ENCODE assay signal across 20 cellular contexts in genomic region chrX:153684447-153685178, GRCh38. TPM values are rescaled to one million over a fixed set of nuclear protein-coding genes. Genes with fewer than 3 reads are reported as not detected.
DNase-seq lines count a peak whose midpoint lies in the region; ATAC-seq and TF ChIP-seq lines count a peak whose summit lies in the region.
"Had no signal": no experiment of that assay in that cellular context is flagged by ENCODE, and none has a peak within 500 bp of the region (broad histone marks: within the 10 kb centered on the region; RNA-seq: fewer than 3 reads in every experiment).

No MANE protein-coding gene starts in this region.

- no peak overlapping the region for H3K4me3 ChIP-seq in hepatocyte
- no peak overlapping the region for H3K4me3 ChIP-seq in trophoblast cell (ENCODE audit: low read depth, low read length)
- H3K4me3 ChIP-seq: colonic mucosa, skin epidermis had no signal

- WGBS in hepatocyte (ENCODE audit: low lambda C conversion rate, missing lambda C conversion rate), result 48% methylated on average over 12 of the region's 22 CpGs
- no CpG with 5 or more reads among the region's 22 CpGs for WGBS in trophoblast cell (ENCODE audit: extremely low coverage, insufficient coverage, insufficient read length)

- no peak overlapping the region for H3K23ac ChIP-seq in trophoblast cell (ENCODE audit: low read length)

- H3K4me1 ChIP-seq in hepatocyte (ENCODE audit: insufficient read depth), result peaks cover 10% of the 10 kb centered on the region
- H3K4me1 ChIP-seq in trophoblast cell (ENCODE audit: control insufficient read depth in 1 of 2, insufficient read depth in 2 of 2, low read length in 2 of 2), result peaks cover 12 to 17% of the 10 kb centered on the region in 2 experiments
- H3K4me1 ChIP-seq: colonic mucosa had no signal

- no peak for ATAC-seq in GM19463 (IDR thresholded peaks at IDR 0.05; ENCODE audit: unreplicated experiment)
- ATAC-seq: activated CD4-positive, alpha-beta T cell treated with anti-CD3 and anti-CD28 coated beads for 36 hours; esophagus mucosa; stimulated activated naive CD8-positive, alpha-beta T cell treated with anti-CD3 and anti-CD28 coated beads, Interleukin-15, amount 100 ng/mL, for 72 hours; T-helper 17 cell had no signal

- H3K9me2 ChIP-seq in hepatocyte (replicated peaks; ENCODE audit: insufficient read depth), result no peaks in the 10 kb centered on the region

- peak overlapping the region; percentile 4 for H4K8ac ChIP-seq in trophoblast cell (ENCODE audit: low read depth, low read length)

- no peak overlapping the region for H2BK120ac ChIP-seq in trophoblast cell (ENCODE audit: insufficient read depth, low read length, poor library complexity)

- H3K79me2 ChIP-seq in hepatocyte, result no peaks in the 10 kb centered on the region
- H3K79me2 ChIP-seq in trophoblast cell (ENCODE audit: control insufficient read depth, insufficient read depth, low read length, poor library complexity), result no peaks in the 10 kb centered on the region

- DNase-seq in NCI-H146 (lab: John Stamatoyannopoulos, UW) (peak; percentile 19), NCI-H146 treated with DMSO at 0.1 percent for 48 hours (lab: John Stamatoyannopoulos, UW; ENCODE audit: unreplicated experiment) (no peak), hepatocyte (ENCODE audit: low spot score) (no peak), trophoblast cell (no peak), NCI-H526 (lab: John Stamatoyannopoulos, UW) (no peak)
- DNase-seq: activated CD4-positive, alpha-beta T cell treated with anti-CD3 and anti-CD28 coated beads for 36 hours; activated T-cell treated with anti-CD3 and anti-CD28 coated beads, Interleukin-2, amount 50 U/mL, for 48 hours; amygdala; DMS53; NCI-H187; nucleus accumbens; stimulated activated naive CD8-positive, alpha-beta T cell treated with anti-CD3 and anti-CD28 coated beads, Interleukin-15, amount 100 ng/mL, for 72 hours; T-helper 17 cell had no signal

- H3K27ac ChIP-seq in hepatocyte (peak overlapping the region; percentile 76), trophoblast cell (ENCODE audit: low read depth, low read length) (no peak overlapping the region)
- H3K27ac ChIP-seq: 22Rv1, C4-2B, colonic mucosa, skin epidermis had no signal

- peaks cover 3% of the 10 kb centered on the region for H3K79me1 ChIP-seq in trophoblast cell (ENCODE audit: low read length)

- no peak overlapping the region for H3K18ac ChIP-seq in trophoblast cell (ENCODE audit: low read length)

- no peaks in the 10 kb centered on the region for H3K9me3 ChIP-seq in hepatocyte (ENCODE audit: low read depth)
- H3K9me3 ChIP-seq in trophoblast cell (ENCODE audit: insufficient read depth, low read depth, low read length), result no peaks in the 10 kb centered on the region
- H3K9me3 ChIP-seq: colonic mucosa had no signal

- H3K4me2 ChIP-seq in hepatocyte (peak overlapping the region; percentile 56), trophoblast cell (ENCODE audit: low read length) (no peak overlapping the region)

- H3K36me3 ChIP-seq in hepatocyte (replicated peaks; ENCODE audit: insufficient read depth, low read depth) (no peaks in the 10 kb centered on the region), trophoblast cell (ENCODE audit: control insufficient read depth in 1 of 2, insufficient read depth in 2 of 2, low read length in 2 of 2) (no peaks in the 10 kb centered on the region)
- H3K36me3 ChIP-seq: colonic mucosa had no signal

- H2AK5ac ChIP-seq in trophoblast cell (ENCODE audit: low read length), result no peak overlapping the region

- no peak overlapping the region for H2BK12ac ChIP-seq in trophoblast cell (ENCODE audit: low read length)

- no peak overlapping the region for H3K4ac ChIP-seq in trophoblast cell (ENCODE audit: low read depth, low read length)

- peaks cover 2% of the 10 kb centered on the region for H4K20me1 ChIP-seq in hepatocyte (ENCODE audit: insufficient read depth, poor library complexity, severe bottlenecking)

- H3K14ac ChIP-seq in trophoblast cell (ENCODE audit: low read length), result no peak overlapping the region

- TF ChIP-seq CTCF in hepatocyte (IDR thresholded peaks at IDR 0.05; ENCODE audit: poor library complexity), result no peak

- no peaks in the 10 kb centered on the region for H3K27me3 ChIP-seq in hepatocyte
- H3K27me3 ChIP-seq in trophoblast cell (ENCODE audit: insufficient read depth, low read length), result no peaks in the 10 kb centered on the region
- H3K27me3 ChIP-seq: colonic mucosa had no signal

- no peak overlapping the region for H4K12ac ChIP-seq in trophoblast cell (ENCODE audit: low read depth, low read length)

- H2BK5ac ChIP-seq in trophoblast cell (ENCODE audit: low read depth, low read length, poor library complexity), result no peak overlapping the region

- no peak overlapping the region for H3K9ac ChIP-seq in trophoblast cell (ENCODE audit: low read length)

- no peak overlapping the region for H4K91ac ChIP-seq in trophoblast cell (ENCODE audit: low read depth, low read length)

- H2AFZ ChIP-seq in hepatocyte (no peak overlapping the region), trophoblast cell (ENCODE audit: insufficient read depth, low read length, poor library complexity) (no peak overlapping the region)

RNA-seq across cellular contexts. Expression of gene SLC6A8, which starts 3.1 kb away (rescaled TPM):
- 19.5 and 28.4 TPM in 2 replicates for total RNA-seq in hepatocyte
- polyA plus RNA-seq in hepatocyte, result 32.5 and 36.7 TPM in 2 replicates
- polyA plus RNA-seq in trophoblast cell (2013), result 39.7 and 43.0 TPM in 2 replicates

RNA-seq across cellular contexts. Expression of gene PNCK, which starts 11.0 kb away (rescaled TPM):
- total RNA-seq in hepatocyte, result 2.2 and 2.8 TPM in 2 replicates
- polyA plus RNA-seq in hepatocyte, result 0.28 and 1.9 TPM in 2 replicates
- 1.7 and 1.9 TPM in 2 replicates for polyA plus RNA-seq in trophoblast cell (2013)
- total RNA-seq: LHCN-M2 had no signal

RNA-seq across cellular contexts. Expression of gene DUSP9, which starts 37.6 kb away (rescaled TPM):
- total RNA-seq in hepatocyte, result 86.2 and 87.3 TPM in 2 replicates
- polyA plus RNA-seq in hepatocyte, result 48.2 and 75.5 TPM in 2 replicates
- 11.0 and 12.9 TPM in 2 replicates for polyA plus RNA-seq in trophoblast cell (2013)
- total RNA-seq: LHCN-M2, T-helper 17 cell had no signal

RNA-seq across cellular contexts. Expression of gene BCAP31, which starts 39.6 kb away (rescaled TPM):
- total RNA-seq in hepatocyte, result 146 and 227 TPM in 2 replicates
- polyA plus RNA-seq in hepatocyte, result 343 and 351 TPM in 2 replicates
- 133 and 142 TPM in 2 replicates for polyA plus RNA-seq in trophoblast cell (2013)

RNA-seq across cellular contexts. Expression of gene ABCD1, which starts 40.0 kb away (rescaled TPM):
- 8.3 and 10.5 TPM in 2 replicates for total RNA-seq in hepatocyte
- 14.2 and 14.8 TPM in 2 replicates for polyA plus RNA-seq in hepatocyte
- polyA plus RNA-seq in trophoblast cell (2013), result 21.5 and 22.9 TPM in 2 replicates
